Comparison of ENCODE assay signal across 9 cellular contexts in the genomic region with DNA sequence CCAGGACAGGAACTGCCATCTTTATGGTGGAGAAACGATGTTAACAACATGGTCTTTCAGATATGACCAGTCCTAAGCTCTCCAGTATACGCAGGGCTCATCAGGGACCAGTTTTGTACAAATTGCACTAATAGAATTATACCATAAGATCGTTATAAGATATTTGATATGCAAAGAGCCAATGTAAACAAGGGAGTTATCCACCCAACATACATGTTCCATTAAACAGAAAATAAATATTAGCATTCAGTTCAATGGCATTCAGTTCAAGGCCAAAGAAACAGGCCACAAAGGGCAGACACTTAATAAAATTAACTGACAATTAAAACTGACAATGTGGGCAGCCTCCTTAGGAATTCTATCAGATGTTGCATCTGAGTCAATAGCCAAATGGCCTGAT. TPM values are rescaled to one million over a fixed set of nuclear protein-coding genes. Genes with fewer than 3 reads are reported as not detected.
A peak's percentile ranks its signal among the peaks of the same experiment; 100 is the strongest.
DNase-seq lines count a peak whose midpoint lies in the region; ATAC-seq, FAIRE-seq and TF ChIP-seq lines count a peak whose summit lies in the region.
"Had no signal": no experiment of that assay in that cellular context is flagged by ENCODE, and none has a peak within 500 bp of the region (broad histone marks: within the 10 kb centered on the region; RNA-seq: fewer than 3 reads in every experiment).

No MANE protein-coding gene starts in this region.

- H3K9ac ChIP-seq in GM12878 (ENCODE audit: control insufficient read depth, insufficient read depth, low read length), result peak overlapping the region; percentile 82

- TF ChIP-seq POLR2A in heart left ventricle (IDR thresholded peaks at IDR 0.05) (no peak), GM12878 (IDR thresholded peaks at IDR 0.05; ENCODE audit: low read depth, low read length) (no peak)

- SMC1A ChIA-PET in GM12878 (lab: Charles Lee; ENCODE audit: uncharacterized antibody, unreplicated experiment), result interaction anchor here (0.8 to 10.5 kb wide), 24 partner anchors 10 to 224 kb away, joined by 3 to 181 read pairs (median 10); partner anchors contain the start of genes SIRT5 and TBC1D7

- H3K4me1 ChIP-seq in heart left ventricle, result peaks cover 4 to 69% (median 47%) of the 10 kb centered on the region in 12 donors
- H3K4me1 ChIP-seq in GM12878 (ENCODE audit: control insufficient read depth, insufficient read depth, low read length), result peaks cover 32% of the 10 kb centered on the region
- H3K4me1 ChIP-seq in urinary bladder (ENCODE audit: insufficient read depth), result no peaks in the 10 kb centered on the region
- H3K4me1 ChIP-seq in mucosa of descending colon (ENCODE audit: low read depth), result peaks cover 11% of the 10 kb centered on the region

- no peak overlapping the region for H2AFZ ChIP-seq in GM12878 (ENCODE audit: control insufficient read depth, low read depth, low read length)

- peak overlapping the region; percentile 82 for H3K27ac Mint-ChIP-seq in memory B cell

- in situ Hi-C loops in GM12878 (cut with MboI), result no loop called here

- no peak for FAIRE-seq in GM12878 (lab: Jason Lieb, UNC)

- H3K27ac ChIP-seq in heart left ventricle (peak overlapping the region in 10 of 12 donors; percentile 7 to 97 (median 92)), GM12878 (ENCODE audit: control insufficient read depth, insufficient read depth) (peak overlapping the region; percentile 62), urinary bladder (ENCODE audit: low read depth) (no peak overlapping the region)

- no peaks in the 10 kb centered on the region for H3K27me3 Mint-ChIP-seq in memory B cell

- RAD21 ChIA-PET in GM12878 (lab: Charles Lee; ENCODE audit: unreplicated experiment), result interaction anchor here (0.9 to 11.8 kb wide), 16 partner anchors 11 to 147 kb away, joined by 3 to 193 read pairs (median 11); partner anchors contain the start of gene SIRT5

- TF ChIP-seq RAD21 in GM12878 (IDR thresholded peaks at IDR 0.05; ENCODE audit: insufficient read depth, low read depth, low read length), result no peak

- H3K36me3 Mint-ChIP-seq in memory B cell, result peaks cover 5% of the 10 kb centered on the region

- peaks cover 38% of the 10 kb centered on the region for H3K4me1 Mint-ChIP-seq in memory B cell

- 43 to 77% (median 72%) methylated on average over 3 of the region's 3 CpGs for WGBS in heart left ventricle, 4 donors
- WGBS in GM12878 (ENCODE audit: insufficient coverage, insufficient replicate concordance, low lambda C conversion rate, missing lambda C conversion rate), result 44% methylated on average over 3 of the region's 3 CpGs
- 85% methylated on average over 3 of the region's 3 CpGs for WGBS in urinary bladder

- intact Hi-C loops in heart left ventricle (cut with DNase I), result loop anchor here (2.0 to 10.0 kb wide), 14 partner anchors 42 to 1200 kb away; partner anchors contain the start of gene SIRT5 (in 3 of the 10)
- intact Hi-C loops in Right ventricle myocardium superior (cut with DNase I), result loop anchor here (5.0 to 10.0 kb wide), 3 partner anchors 52 to 120 kb away; no protein-coding TSS in a partner anchor
- intact Hi-C loops in GM12878 (cut with micrococcal nuclease; ENCODE audit: unreplicated experiment), result loop anchor here (1.0 to 5.0 kb wide), 3 partner anchors 57 to 148 kb away; no protein-coding TSS in a partner anchor
- intact Hi-C loops in mucosa of descending colon (cut with DNase I, micrococcal nuclease), result no loop called here

- peaks cover 0 to 3% (median 0%) of the 10 kb centered on the region in 9 donors for H3K36me3 ChIP-seq in heart left ventricle
- peaks cover under 1 to 5% of the 10 kb centered on the region in 2 experiments; a peak in 3 of 4 replicates for H3K36me3 ChIP-seq in GM12878 (ENCODE audit: control insufficient read depth in 2 of 2, insufficient read depth in 2 of 2, low read length in 1 of 2)
- no peaks in the 10 kb centered on the region for H3K36me3 ChIP-seq in urinary bladder (ENCODE audit: insufficient read depth)
- no peaks in the 10 kb centered on the region for H3K36me3 ChIP-seq in mucosa of descending colon (ENCODE audit: low read depth)

- BruUV-seq in GM12878 (replicated peaks; lab: Mats Ljungman, UMichigan), result no TSS peak

- peaks cover 67% of the 10 kb centered on the region for H3K79me2 ChIP-seq in GM12878 (ENCODE audit: control insufficient read depth, insufficient read depth, low read length)

- TF ChIP-seq CTCF in heart left ventricle (IDR thresholded peaks at IDR 0.05), result no peak
- no peak for TF ChIP-seq CTCF in GM12878 (IDR thresholded peaks at IDR 0.05 in 2 of 3, conservative IDR thresholded peaks at IDR 0.05 in 1 of 3; ENCODE audit: control insufficient read depth in 2 of 3, extremely low read depth in 1 of 3, insufficient read depth in 1 of 3, low read depth in 3 of 3, low read length in 3 of 3)
- TF ChIP-seq CTCF in mucosa of descending colon (IDR thresholded peaks at IDR 0.05), result no peak

- H3K4me3 ChIP-seq in heart left ventricle (peak overlapping the region; percentile 68 to 97 (median 90)), GM12878 (peak overlapping the region; percentile 100), urinary bladder (ENCODE audit: low read depth, low read length) (peak overlapping the region; percentile 93), mucosa of descending colon (no peak overlapping the region)

- ATAC-seq in heart left ventricle (no peak), Right ventricle myocardium superior (ENCODE audit: poor library complexity) (no peak), GM12878 (no peak), memory B cell (ENCODE audit: low read depth) (no peak), mucosa of descending colon (no peak), GM19395 (IDR thresholded peaks at IDR 0.05; ENCODE audit: unreplicated experiment) (no peak), GM18867 (IDR thresholded peaks at IDR 0.05; ENCODE audit: unreplicated experiment) (no peak)

- no peaks in the 10 kb centered on the region for H3K9me3 Mint-ChIP-seq in memory B cell

- peak overlapping the region; percentile 85 for H3K4me2 ChIP-seq in GM12878 (ENCODE audit: control insufficient read depth, insufficient read depth)

- H3K27me3 ChIP-seq in heart left ventricle (no peaks in the 10 kb centered on the region), GM12878 (replicated peaks in 1 of 2; ENCODE audit: control insufficient read depth in 2 of 2, insufficient read depth in 2 of 2, low read length in 1 of 2) (no peaks in the 10 kb centered on the region)

- H3K4me3 Mint-ChIP-seq in memory B cell, result peak overlapping the region; percentile 72

- H3K9me3 ChIP-seq in heart left ventricle, result no peaks in the 10 kb centered on the region
- H3K9me3 ChIP-seq in GM12878 (replicated peaks; ENCODE audit: control insufficient read depth, insufficient read depth, low read length), result no peaks in the 10 kb centered on the region
- no peaks in the 10 kb centered on the region for H3K9me3 ChIP-seq in mucosa of descending colon

- POLR2A ChIA-PET in GM12878 (lab: Charles Lee), result interaction anchor here (0.9 to 5.5 kb wide), 14 partner anchors 11 to 210 kb away, joined by 3 to 68 read pairs (median 4); no protein-coding TSS in a partner anchor

- TF ChIP-seq EP300 in GM12878 (IDR thresholded peaks at IDR 0.05; ENCODE audit: borderline replicate concordance in 1 of 2, control insufficient read depth in 1 of 2, low read depth in 2 of 2, low read length in 2 of 2), result no peak

- DNase-seq in heart left ventricle, result no peak
- DNase-seq in Right ventricle myocardium superior, result no peak
- DNase-seq in GM12878 (ENCODE audit: low read depth, low spot score), result no peak
- DNase-seq in memory B cell (ENCODE audit: low spot score in 2 of 2), result no peak
- no peak for DNase-seq in mucosa of descending colon
- DNase-seq: activated CD4-positive, alpha-beta T cell treated with anti-CD3 and anti-CD28 coated beads, Interleukin-2, amount 50 U/mL, for 48 hours had no signal

- no peaks in the 10 kb centered on the region for H4K20me1 ChIP-seq in GM12878 (ENCODE audit: control insufficient read depth, insufficient read depth)

- CTCF ChIA-PET in GM12878 (lab: Yijun Ruan, JAX), result interaction anchor here (0.7 to 5.5 kb wide), 15 partner anchors 14 to 226 kb away, joined by 3 to 44 read pairs (median 8); partner anchors contain the start of gene SIRT5

TF ChIP-seq in GM12878, 131 proteins besides CTCF, POLR2A, EP300 and RAD21:
- TF ChIP-seq IRF4 (IDR thresholded peaks at IDR 0.05; ENCODE audit: low read depth, low read length), result no peak
- 0 out of 2 replicates have a peak, but pooled peaks have one; percentile 23 for TF ChIP-seq SPI1 (IDR thresholded peaks at IDR 0.05; ENCODE audit: borderline replicate concordance, insufficient read depth, low read depth, low read length)
- TF ChIP-seq TCF12 (IDR thresholded peaks at IDR 0.05; ENCODE audit: low read depth, low read length), result no peak
- no peak for TF ChIP-seq MYB (IDR thresholded peaks at IDR 0.05; ENCODE audit: borderline replicate concordance, low read depth, low read length)
- TF ChIP-seq BACH1 (IDR thresholded peaks at IDR 0.05; ENCODE audit: borderline replicate concordance), result no peak
- TF ChIP-seq ZBED1 (IDR thresholded peaks at IDR 0.05; ENCODE audit: borderline replicate concordance), result no peak
- no peak for TF ChIP-seq ASH2L (IDR thresholded peaks at IDR 0.05; ENCODE audit: borderline replicate concordance, low read depth)
- no peak for TF ChIP-seq RCOR1 (conservative IDR thresholded peaks at IDR 0.05; ENCODE audit: low read depth, low read length)

RNA-seq across cellular contexts. Expression of gene GFOD1, which starts 2.6 kb away (rescaled TPM):
- total RNA-seq in heart left ventricle (10 to 100 TPM; 25.0 to 65.8 (median 41.9) TPM), Right ventricle myocardium superior (46.2 TPM), GM12878 (2014; rRNA removed) (16.3 and 16.8 TPM in 2 replicates), GM12878 (2014; rRNA removed; fragmentation: Illumina TruSeq; extraction: Trizol) (14.6 and 15.1 TPM in 2 replicates), GM12878 (2021) (18.0 and 20.6 TPM in 2 replicates), urinary bladder (13.7 TPM), mucosa of descending colon (10 to 100 TPM; 10.4 to 22.4 (median 13.2) TPM)
- polyA plus RNA-seq in heart left ventricle (10 to 100 TPM; 16.2 to 41.5 TPM), GM12878 (2011; rRNA removed) (40.1 and 41.4 TPM in 2 replicates), GM12878 (2014; fragmentation: Illumina TruSeq; extraction: Trizol) (9.8 and 10.2 TPM in 2 replicates), GM12878 (2014; fragmentation: Nextera tagmentation; extraction: Ambion mirVana) (1 to 10 TPM; 6.5 to 7.9 TPM), GM12878 (2014; rRNA removed) (14.8 and 16.1 TPM in 2 replicates), GM12878 (2016; fragmentation: Nextera tagmentation; extraction: Ambion mirVana) (10 to 100 TPM; 16.9 to 22.8 TPM), urinary bladder (9.8 TPM)
- total RNA-seq in GM12878 (2013; cell fraction: nucleolus; rRNA removed), result 121 and 123 TPM in 2 replicates
- 5.7 TPM for polyA plus RNA-seq in GM12878 (2011; ENCODE audit: low read depth)
- 32.8 and 36.8 TPM in 2 replicates for polyA plus RNA-seq in GM12878 (2011; cell fraction: cytosol; rRNA removed)
- 40.6 and 41.7 TPM in 2 replicates for polyA plus RNA-seq in GM12878 (2011; cell fraction: nucleus; rRNA removed)
- polyA plus RNA-seq in GM12878 (2012), result 8.8 and 11.5 TPM in 2 replicates
- 70.4 and 77.3 TPM in 2 replicates for polyA minus RNA-seq in GM12878 (2011; rRNA and poly(A)+ RNA removed)
- 22.9 and 27.3 TPM in 2 replicates for polyA minus RNA-seq in GM12878 (2011; cell fraction: cytosol; rRNA and poly(A)+ RNA removed)
- 48.8 and 86.5 TPM in 2 replicates for polyA minus RNA-seq in GM12878 (2011; cell fraction: nucleus; rRNA and poly(A)+ RNA removed)

Comparison
In these comparisons a context has a peak if more than half of its experiments do, and no peak if none do; other contexts are left out.
1. intact Hi-C loops: an anchor here in heart left ventricle (2.0 to 10.0 kb wide), Right ventricle myocardium superior (5.0 to 10.0 kb wide) and GM12878 (1.0 to 5.0 kb wide); none called in mucosa of descending colon.